Comparison of ENCODE assay signal across 31 cellular contexts in genomic region chr11:115213007-115213406, GRCh38.
"Had no signal": no experiment of that assay in that cellular context is flagged by ENCODE, and none has a peak within 500 bp of the region (broad histone marks: within the 10 kb centered on the region; RNA-seq: fewer than 3 reads in every experiment).

No MANE protein-coding gene starts in this region.

- H3K4me1 ChIP-seq: adrenal gland, body of pancreas, breast epithelium had no signal

- ATAC-seq: activated CD4-positive, alpha-beta T cell treated with anti-CD3 and anti-CD28 coated beads for 36 hours; activated CD4-positive, CD25-positive, alpha-beta regulatory T cell treated with anti-CD3 and anti-CD28 coated beads, Interleukin-2, amount 50 U/mL, for 24 hours; activated CD8-positive, alpha-beta memory T cell treated with anti-CD3 and anti-CD28 coated beads, Interleukin-2, amount 10 ng/mL, durations not matched to agents 7 days and 5 days; activated CD8-positive, alpha-beta T cell treated with anti-CD3 and anti-CD28 coated beads, Interleukin-2, amount 10 ng/mL, durations not matched to agents 7 days and 5 days; body of pancreas; T-cell; T-helper 17 cell had no signal

- H3K36me3 ChIP-seq: adrenal gland, brain microvascular endothelial cell, breast epithelium had no signal

- H3K4me1 Mint-ChIP-seq: activated CD4-positive, alpha-beta T cell treated with anti-CD3 and anti-CD28 coated beads for 36 hours; activated naive CD4-positive, alpha-beta T cell treated with anti-CD3 and anti-CD28 coated beads, Interleukin-2, amount 10 ng/mL, durations not matched to agents 7 days and 5 days; activated naive CD4-positive, alpha-beta T cell treated with anti-CD3 and anti-CD28 coated beads, Interleukin-2, amount 50 U/mL, for 24 hours; activated naive CD8-positive, alpha-beta T cell treated with anti-CD3 and anti-CD28 coated beads for 36 hours; T-helper 17 cell had no signal

- H3K9me3 Mint-ChIP-seq: activated CD4-positive, alpha-beta memory T cell treated with anti-CD3 and anti-CD28 coated beads, Interleukin-2, amount 10 ng/mL, durations not matched to agents 7 days and 5 days; activated CD4-positive, alpha-beta T cell treated with anti-CD3 and anti-CD28 coated beads, Interleukin-2, amount 10 ng/mL, durations not matched to agents 7 days and 5 days; activated naive CD4-positive, alpha-beta T cell treated with anti-CD3 and anti-CD28 coated beads, Interleukin-2, amount 10 ng/mL, durations not matched to agents 7 days and 5 days; activated naive CD4-positive, alpha-beta T cell treated with anti-CD3 and anti-CD28 coated beads, Interleukin-2, amount 50 U/mL, for 24 hours; activated naive CD8-positive, alpha-beta T cell treated with anti-CD3 and anti-CD28 coated beads for 36 hours; activated T-cell treated with anti-CD3 and anti-CD28 coated beads, Interleukin-2, amount 50 U/mL, for 24 hours; activated T-helper 2 cell treated with anti-CD3 and anti-CD28 coated beads, Interferon-gamma antibody, Interleukin-2, Interleukin-4, amounts not matched to agents 10 μg/mL and 5 μg/mL and 100 μg/mL, durations not matched to agents 14 hours and 24 hours and 36 hours had no signal

- H3K27me3 ChIP-seq: adrenal gland, body of pancreas, brain microvascular endothelial cell, breast epithelium had no signal

- DNase-seq: activated CD4-positive, alpha-beta memory T cell treated with anti-CD3 and anti-CD28 coated beads, Interleukin-2, amount 10 ng/mL, durations not matched to agents 7 days and 5 days; activated CD4-positive, alpha-beta T cell treated with anti-CD3 and anti-CD28 coated beads for 1 hour; activated CD4-positive, alpha-beta T cell treated with anti-CD3 and anti-CD28 coated beads for 36 hours; activated CD4-positive, alpha-beta T cell treated with anti-CD3 and anti-CD28 coated beads for 48 hours; activated CD4-positive, alpha-beta T cell treated with anti-CD3 and anti-CD28 coated beads, Interleukin-2, amount 10 ng/mL, durations not matched to agents 7 days and 5 days; activated CD4-positive, alpha-beta T cell treated with anti-CD3 and anti-CD28 coated beads, Interleukin-2, amount 50 U/mL, for 48 hours; activated CD4-positive, CD25-positive, alpha-beta regulatory T cell; activated CD8-positive, alpha-beta memory T cell treated with anti-CD3 and anti-CD28 coated beads for 24 hours; activated CD8-positive, alpha-beta memory T cell treated with anti-CD3 and anti-CD28 coated beads, Interleukin-2, amount 10 ng/mL, durations not matched to agents 7 days and 5 days; activated CD8-positive, alpha-beta memory T cell treated with anti-CD3 and anti-CD28 coated beads, Interleukin-2, amount 50 U/mL, for 48 hours; activated CD8-positive, alpha-beta T cell treated with anti-CD3 and anti-CD28 coated beads, Interleukin-2, amount 10 ng/mL, durations not matched to agents 7 days and 5 days; activated effector memory CD4-positive, alpha-beta T cell treated with Interleukin-2 at 50 U/mL for 16 hours; activated gamma-delta T cell; activated naive CD4-positive, alpha-beta T cell treated with anti-CD3 and anti-CD28 coated beads, Interleukin-2, amount 10 ng/mL, durations not matched to agents 7 days and 5 days; activated naive CD4-positive, alpha-beta T cell treated with Interleukin-2 at 50 U/mL for 16 hours; activated naive CD8-positive, alpha-beta T cell treated with anti-CD3 and anti-CD28 coated beads for 36 hours; activated T-cell treated with anti-CD3 and anti-CD28 coated beads, Interleukin-2, amount 50 U/mL, for 24 hours; activated T-cell treated with anti-CD3 and anti-CD28 coated beads, Interleukin-2, amount 50 U/mL, for 48 hours; adrenal gland; amniotic stem cell; aorta; body of pancreas; brain microvascular endothelial cell; central memory CD4-positive, alpha-beta T cell; T-cell; T-helper 17 cell had no signal

- H3K36me3 Mint-ChIP-seq: activated naive CD4-positive, alpha-beta T cell treated with anti-CD3 and anti-CD28 coated beads, Interleukin-2, amount 10 ng/mL, durations not matched to agents 7 days and 5 days; activated naive CD4-positive, alpha-beta T cell treated with anti-CD3 and anti-CD28 coated beads, Interleukin-2, amount 50 U/mL, for 24 hours; activated naive CD8-positive, alpha-beta T cell treated with anti-CD3 and anti-CD28 coated beads for 36 hours; T-cell had no signal

- H3K9me3 ChIP-seq: adrenal gland, body of pancreas, breast epithelium had no signal

- H3K27me3 Mint-ChIP-seq: activated CD4-positive, alpha-beta T cell treated with anti-CD3 and anti-CD28 coated beads for 36 hours; activated naive CD4-positive, alpha-beta T cell treated with anti-CD3 and anti-CD28 coated beads, Interleukin-2, amount 50 U/mL, for 24 hours; activated naive CD8-positive, alpha-beta T cell treated with anti-CD3 and anti-CD28 coated beads for 36 hours had no signal

- H3K4me3 Mint-ChIP-seq: activated CD4-positive, alpha-beta memory T cell treated with anti-CD3 and anti-CD28 coated beads, Interleukin-2, amount 10 ng/mL, durations not matched to agents 7 days and 5 days; activated CD4-positive, alpha-beta T cell treated with anti-CD3 and anti-CD28 coated beads for 36 hours; activated CD4-positive, alpha-beta T cell treated with anti-CD3 and anti-CD28 coated beads, Interleukin-2, amount 10 ng/mL, durations not matched to agents 7 days and 5 days; activated CD8-positive, alpha-beta memory T cell treated with anti-CD3 and anti-CD28 coated beads, Interleukin-2, amount 10 ng/mL, durations not matched to agents 7 days and 5 days; activated CD8-positive, alpha-beta T cell treated with anti-CD3 and anti-CD28 coated beads, Interleukin-2, amount 10 ng/mL, durations not matched to agents 7 days and 5 days; activated naive CD4-positive, alpha-beta T cell treated with anti-CD3 and anti-CD28 coated beads, Interleukin-2, amount 10 ng/mL, durations not matched to agents 7 days and 5 days; activated naive CD4-positive, alpha-beta T cell treated with anti-CD3 and anti-CD28 coated beads, Interleukin-2, amount 50 U/mL, for 24 hours; activated naive CD8-positive, alpha-beta T cell treated with anti-CD3 and anti-CD28 coated beads for 36 hours; activated T-cell treated with anti-CD3 and anti-CD28 coated beads, Interleukin-2, amount 50 U/mL, for 24 hours; T-cell; T-helper 17 cell had no signal

- H3K27ac ChIP-seq: adrenal gland, body of pancreas, brain microvascular endothelial cell, breast epithelium, VCaP had no signal

- H3K4me3 ChIP-seq: adrenal gland, body of pancreas, breast epithelium had no signal

- H3K27ac Mint-ChIP-seq: activated CD4-positive, alpha-beta memory T cell treated with anti-CD3 and anti-CD28 coated beads, Interleukin-2, amount 10 ng/mL, durations not matched to agents 7 days and 5 days; activated CD4-positive, alpha-beta T cell treated with anti-CD3 and anti-CD28 coated beads for 36 hours; activated CD4-positive, alpha-beta T cell treated with anti-CD3 and anti-CD28 coated beads, Interleukin-2, amount 10 ng/mL, durations not matched to agents 7 days and 5 days; activated CD8-positive, alpha-beta memory T cell treated with anti-CD3 and anti-CD28 coated beads, Interleukin-2, amount 10 ng/mL, durations not matched to agents 7 days and 5 days; activated CD8-positive, alpha-beta T cell treated with anti-CD3 and anti-CD28 coated beads, Interleukin-2, amount 10 ng/mL, durations not matched to agents 7 days and 5 days; activated naive CD4-positive, alpha-beta T cell treated with anti-CD3 and anti-CD28 coated beads, Interleukin-2, amount 10 ng/mL, durations not matched to agents 7 days and 5 days; activated naive CD4-positive, alpha-beta T cell treated with anti-CD3 and anti-CD28 coated beads, Interleukin-2, amount 50 U/mL, for 24 hours; activated naive CD8-positive, alpha-beta T cell treated with anti-CD3 and anti-CD28 coated beads for 36 hours; activated T-cell treated with anti-CD3 and anti-CD28 coated beads, Interleukin-2, amount 50 U/mL, for 24 hours; activated T-helper 2 cell treated with anti-CD3 and anti-CD28 coated beads, Interferon-gamma antibody, Interleukin-2, Interleukin-4, amounts not matched to agents 10 μg/mL and 5 μg/mL and 100 μg/mL, durations not matched to agents 14 hours and 24 hours and 36 hours; T-cell; T-helper 17 cell had no signal
